ENCODE assay signal across 31 cellular contexts in the genomic region with DNA sequence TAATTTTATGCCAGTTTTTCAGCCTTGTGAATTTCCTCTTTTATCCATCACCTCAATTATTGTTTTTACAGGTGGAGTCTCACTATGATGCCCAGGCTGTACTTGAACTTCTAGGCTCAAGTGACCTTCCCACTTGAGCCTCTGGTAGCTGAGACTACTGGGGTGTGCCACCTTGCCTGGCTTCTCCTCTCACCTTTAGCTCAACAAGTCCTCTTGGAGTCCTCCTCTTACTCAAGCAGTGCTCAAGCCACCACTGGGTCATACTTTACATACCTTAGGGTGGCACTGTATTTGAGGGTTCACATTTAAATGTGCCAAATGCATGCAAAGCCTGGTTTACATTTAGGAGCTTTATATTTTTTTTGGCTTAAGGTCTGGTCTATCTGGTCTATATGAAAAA.
DNase-seq lines count a peak whose midpoint lies in the region; ATAC-seq and TF ChIP-seq lines count a peak whose summit lies in the region.
"Had no signal": no experiment of that assay in that cellular context is flagged by ENCODE, and none has a peak within 500 bp of the region (broad histone marks: within the 10 kb centered on the region; RNA-seq: fewer than 3 reads in every experiment).

No MANE protein-coding gene starts in this region.

- no peaks in the 10 kb centered on the region for H3K36me3 ChIP-seq in left lung
- no peaks in the 10 kb centered on the region for H3K36me3 ChIP-seq in lower lobe of right lung
- no peaks in the 10 kb centered on the region for H3K36me3 ChIP-seq in upper lobe of right lung
- no peaks in the 10 kb centered on the region for H3K36me3 ChIP-seq in testis (ENCODE audit: low read depth, missing control alignments)
- H3K36me3 ChIP-seq: BE2C; BLaER1; BLaER1 treated with 17β-estradiol and CSF1 and Interleukin-3, amounts not matched to agents 10 nM and 100 nM had no signal

- H3K27ac ChIP-seq in left lung = no peak overlapping the region
- no peak overlapping the region for H3K27ac ChIP-seq in lower lobe of right lung
- no peak overlapping the region for H3K27ac ChIP-seq in upper lobe of right lung
- H3K27ac ChIP-seq in testis = no peak overlapping the region
- H3K27ac ChIP-seq: 22Rv1, A549, C4-2B had no signal

- DNase-seq in left lung (no peak), lower lobe of right lung (no peak), upper lobe of right lung (no peak), OCI-M1 (lab: John Stamatoyannopoulos, UW) (no peak), testis (no peak), NCI-H748 treated with DMSO at 0.1 percent for 48 hours (lab: John Stamatoyannopoulos, UW) (no peak)
- DNase-seq: 8988T; ACHN; AML-193; BE2C; C1 segment of cervical spinal cord; Caco-2; Calu3; CD4-positive, alpha-beta memory T cell; CD4-positive, alpha-beta T cell; CD4-positive, CD25-positive, alpha-beta regulatory T cell; CD8-positive, alpha-beta memory T cell; CD8-positive, alpha-beta T cell; COR-L47; DMS 273 treated with DMSO at 0.1 percent for 48 hours; DMS153; DMS53; DMS79; DMS79 treated with DMSO at 0.1 percent for 48 hours; DND-41; EL had no signal

- TF ChIP-seq CTCF in left lung (IDR thresholded peaks at IDR 0.05) = no peak
- no peak for TF ChIP-seq CTCF in lower lobe of right lung (IDR thresholded peaks at IDR 0.05)
- no peak for TF ChIP-seq CTCF in upper lobe of right lung (IDR thresholded peaks at IDR 0.05)
- TF ChIP-seq CTCF in testis (IDR thresholded peaks at IDR 0.05) = no peak

- H3K4me1 ChIP-seq in left lung = no peaks in the 10 kb centered on the region
- H3K4me1 ChIP-seq in lower lobe of right lung = no peaks in the 10 kb centered on the region
- no peaks in the 10 kb centered on the region for H3K4me1 ChIP-seq in upper lobe of right lung
- H3K4me1 ChIP-seq in testis = no peaks in the 10 kb centered on the region
- H3K4me1 ChIP-seq: A549, Caco-2 had no signal

- no peak overlapping the region for H3K4me3 ChIP-seq in left lung
- H3K4me3 ChIP-seq in lower lobe of right lung = no peak overlapping the region
- H3K4me3 ChIP-seq in upper lobe of right lung = no peak overlapping the region
- no peak overlapping the region for H3K4me3 ChIP-seq in testis
- H3K4me3 ChIP-seq: A549; BLaER1; BLaER1 treated with 17β-estradiol and CSF1 and Interleukin-3, amounts not matched to agents 10 nM and 100 nM had no signal

- intact Hi-C loops in left lung (cut with DNase I) (no loop called here), lower lobe of right lung (cut with DNase I) (no loop called here), upper lobe of right lung (cut with DNase I) (no loop called here), testis (cut with DNase I; ENCODE audit: low total_unique reads) (no loop called here)

- ATAC-seq in left lung (peak; percentile 89), lower lobe of right lung (peak; percentile 28 to 70), upper lobe of right lung (peak; percentile 64)
- ATAC-seq: A549; CD8-positive, alpha-beta T cell had no signal

- TF ChIP-seq POLR2A in testis (IDR thresholded peaks at IDR 0.05) = no peak

- H3K27me3 ChIP-seq in left lung = no peaks in the 10 kb centered on the region
- no peaks in the 10 kb centered on the region for H3K27me3 ChIP-seq in lower lobe of right lung (ENCODE audit: low read depth)
- no peaks in the 10 kb centered on the region for H3K27me3 ChIP-seq in upper lobe of right lung
- H3K27me3 ChIP-seq in testis = no peaks in the 10 kb centered on the region
- H3K27me3 ChIP-seq: BE2C; BLaER1; BLaER1 treated with 17β-estradiol and CSF1 and Interleukin-3, amounts not matched to agents 10 nM and 100 nM had no signal

- no peaks in the 10 kb centered on the region for H3K9me3 ChIP-seq in left lung
- H3K9me3 ChIP-seq in lower lobe of right lung = no peaks in the 10 kb centered on the region
- H3K9me3 ChIP-seq in upper lobe of right lung = no peaks in the 10 kb centered on the region
- H3K9me3 ChIP-seq in testis = no peaks in the 10 kb centered on the region
- H3K9me3 ChIP-seq: A549, BE2C, Caco-2 had no signal
